ENCODE assay signal across 8 cellular contexts in genomic region chr17:10327640-10328039, GRCh38. TPM values are rescaled to one million over a fixed set of nuclear protein-coding genes. Genes with fewer than 3 reads are reported as not detected.
A peak's percentile ranks its signal among the peaks of the same experiment; 100 is the strongest.
DNase-seq lines count a peak whose midpoint lies in the region; ATAC-seq and TF ChIP-seq lines count a peak whose summit lies in the region.

No MANE protein-coding gene starts in this region.

- ATAC-seq in PC-3 (peak; percentile 59), GM21737 (IDR thresholded peaks at IDR 0.05; ENCODE audit: unreplicated experiment) (no peak)
- ATAC-seq in activated T-cell treated with anti-CD3 and anti-CD28 coated beads, Interleukin-2, amount 50 U/mL, for 4 hours = peak; percentile 55 to 56

- H3K9ac ChIP-seq in PC-3 (ENCODE audit: low read length) = no peak overlapping the region

- intact Hi-C loops in PC-3 (cut with micrococcal nuclease) = loop anchor here (1.0 kb wide), 1 partner anchor 287 kb away; no protein-coding TSS in a partner anchor

- no peaks in the 10 kb centered on the region for H3K4me1 Mint-ChIP-seq in activated T-cell treated with anti-CD3 and anti-CD28 coated beads, Interleukin-2, amount 50 U/mL, for 4 hours (ENCODE audit: low read depth)

- H3K27me3 ChIP-seq in PC-3 (ENCODE audit: low read length) = peaks cover 3% of the 10 kb centered on the region; the same call in 1 of the 2 replicates
- no peaks in the 10 kb centered on the region for H3K27me3 ChIP-seq in neutrophil

- H2AFZ ChIP-seq in PC-3 (ENCODE audit: low read length) = no peak overlapping the region

- peak; percentile 81 for TF ChIP-seq CTCF in PC-3 (conservative IDR thresholded peaks at IDR 0.05; ENCODE audit: low read depth, low read length)
- peak; percentile 94 for TF ChIP-seq CTCF in fibroblast of pulmonary artery (IDR thresholded peaks at IDR 0.05; ENCODE audit: low read length, missing control alignments)
- TF ChIP-seq CTCF in neutrophil (IDR thresholded peaks at IDR 0.05) = peak; percentile 93

- no peak overlapping the region for H3K4me3 Mint-ChIP-seq in activated T-cell treated with anti-CD3 and anti-CD28 coated beads, Interleukin-2, amount 50 U/mL, for 4 hours

- no peaks in the 10 kb centered on the region for H3K9me2 ChIP-seq in PC-3 (replicated peaks; ENCODE audit: low read length)

- POLR2A ChIA-PET in PC-3 (lab: Charles Lee; ENCODE audit: unreplicated experiment) = no interaction called here

- no peaks in the 10 kb centered on the region for H3K36me3 Mint-ChIP-seq in activated T-cell treated with anti-CD3 and anti-CD28 coated beads, Interleukin-2, amount 50 U/mL, for 4 hours (ENCODE audit: insufficient read depth)

- H3F3A ChIP-seq in PC-3 (ENCODE audit: low read length, unreplicated experiment) = no peaks in the 10 kb centered on the region

- no peaks in the 10 kb centered on the region for H3K4me1 ChIP-seq in PC-3 (ENCODE audit: insufficient read depth, low read length)
- no peaks in the 10 kb centered on the region for H3K4me1 ChIP-seq in neutrophil (ENCODE audit: control insufficient read depth in 1 of 2, insufficient read depth in 1 of 2, low read depth in 1 of 2, low read length in 1 of 2)

- H3K9me3 ChIP-seq in PC-3 (ENCODE audit: low read length) (no peaks in the 10 kb centered on the region), neutrophil (no peaks in the 10 kb centered on the region)

- peak; percentile 90 for DNase-seq in GM03348 (ENCODE audit: low spot score)
- DNase-seq in HK-2 (ENCODE audit: unreplicated experiment) = peak; percentile 83
- DNase-seq in PC-3 = peak; percentile 86
- peak; percentile 53 for DNase-seq in activated T-cell treated with anti-CD3 and anti-CD28 coated beads, Interleukin-2, amount 50 U/mL, for 4 hours
- peak; percentile 89 for DNase-seq in fibroblast of pulmonary artery (ENCODE audit: low read depth)
- peak in 39 of 49 donors; percentile 1 to 79 (median 40) for DNase-seq in substantia nigra (lab: John Stamatoyannopoulos, UW)

- no TSS peak for BruUV-seq in PC-3 (replicated peaks; lab: Mats Ljungman, UMichigan)

- no peaks in the 10 kb centered on the region for H4K20me1 ChIP-seq in PC-3 (ENCODE audit: low read length)

- H3K79me2 ChIP-seq in PC-3 (ENCODE audit: low read length) = no peaks in the 10 kb centered on the region

- H3K9me3 Mint-ChIP-seq in activated T-cell treated with anti-CD3 and anti-CD28 coated beads, Interleukin-2, amount 50 U/mL, for 4 hours = no peaks in the 10 kb centered on the region

- H3K27me3 Mint-ChIP-seq in activated T-cell treated with anti-CD3 and anti-CD28 coated beads, Interleukin-2, amount 50 U/mL, for 4 hours (ENCODE audit: low read depth) = peaks cover 5% of the 10 kb centered on the region

- H3K4me2 ChIP-seq in PC-3 (ENCODE audit: low read length) = no peak overlapping the region

- CTCF ChIA-PET in PC-3 (lab: Charles Lee) = no interaction called here

- no peaks in the 10 kb centered on the region for H3K36me3 ChIP-seq in PC-3 (ENCODE audit: low read depth, low read length)
- H3K36me3 ChIP-seq in neutrophil = no peaks in the 10 kb centered on the region

- H3K27ac ChIP-seq in PC-3 (ENCODE audit: low read length) = no peak overlapping the region
- no peak overlapping the region for H3K27ac ChIP-seq in neutrophil
- no peak overlapping the region for H3K27ac ChIP-seq in substantia nigra (ENCODE audit: low read depth, low read length, poor library complexity, severe bottlenecking)

- H3K4me3 ChIP-seq in PC-3 (ENCODE audit: low read length) = no peak overlapping the region
- no peak overlapping the region for H3K4me3 ChIP-seq in fibroblast of pulmonary artery (replicated peaks; ENCODE audit: low read depth, low read length)
- H3K4me3 ChIP-seq in neutrophil (ENCODE audit: low read depth in 1 of 2, low read length in 1 of 2) = no peak overlapping the region

RNA-seq across cellular contexts. Expression of gene MYH13, which starts 45.2 kb away (rescaled TPM):
- not detected in 2 replicates for total RNA-seq in PC-3 (2014; rRNA removed)
- not detected for total RNA-seq in activated T-cell treated with anti-CD3 and anti-CD28 coated beads, Interleukin-2, amount 50 U/mL, for 4 hours

Comparison
In these comparisons a context has a peak if more than half of its experiments do, and no peak if none do; other contexts are left out.
1. DNase-seq: peak in every context shown above with its lines; median percentile 90 in GM03348; 89 in fibroblast of pulmonary artery; 86 in PC-3; 83 in HK-2; 53 in activated T-cell treated with anti-CD3 and anti-CD28 coated beads, Interleukin-2, amount 50 U/mL, for 4 hours; 40 in substantia nigra.